ENCODE assay signal across 23 cellular contexts in the genomic region with DNA sequence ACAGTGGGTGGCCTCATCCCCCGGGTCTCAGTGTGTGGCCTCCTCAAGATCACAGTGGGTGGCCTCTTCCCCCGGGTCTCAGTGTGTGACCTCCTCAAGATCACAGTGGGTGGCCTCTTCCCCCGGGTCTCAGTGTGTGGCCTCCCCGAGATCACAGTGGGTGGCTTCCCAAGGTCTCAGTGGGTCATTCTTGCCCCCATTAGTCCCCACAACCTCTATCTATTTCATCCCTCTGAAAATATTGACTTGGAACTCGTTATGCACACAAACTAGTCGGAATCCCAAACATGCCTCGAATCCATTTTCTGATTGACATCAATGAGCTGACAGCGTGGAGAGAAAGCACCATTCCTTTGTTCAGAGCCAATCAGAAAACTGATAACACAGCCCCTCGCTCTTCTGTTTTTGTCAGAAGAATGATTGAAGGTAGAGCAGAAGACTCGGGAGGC. TPM values are rescaled to one million over a fixed set of nuclear protein-coding genes. Genes with fewer than 3 reads are reported as not detected.
"Had no signal": no experiment of that assay in that cellular context is flagged by ENCODE, and none has a peak within 500 bp of the region (broad histone marks: within the 10 kb centered on the region; RNA-seq: fewer than 3 reads in every experiment).

No MANE protein-coding gene starts in this region.

- H3K27ac Mint-ChIP-seq: activated CD4-positive, alpha-beta T cell treated with anti-CD3 and anti-CD28 coated beads, Interleukin-2, amount 10 ng/mL, durations not matched to agents 24 days and 14 days; activated CD8-positive, alpha-beta memory T cell treated with anti-CD3 and anti-CD28 coated beads, Interleukin-2, amount 10 ng/mL, durations not matched to agents 7 days and 5 days; activated CD8-positive, alpha-beta T cell treated with anti-CD3 and anti-CD28 coated beads for 36 hours; activated naive CD8-positive, alpha-beta T cell treated with anti-CD3 and anti-CD28 coated beads, Interleukin-2, amount 50 U/mL, for 24 hours; immature natural killer cell; naive thymus-derived CD8-positive, alpha-beta T cell had no signal

- H3K9me3 Mint-ChIP-seq: activated CD4-positive, alpha-beta T cell treated with anti-CD3 and anti-CD28 coated beads, Interleukin-2, amount 10 ng/mL, durations not matched to agents 24 days and 14 days; immature natural killer cell had no signal

- H3K27ac ChIP-seq: lower lobe of right lung, upper lobe of right lung had no signal

- H3K9me3 ChIP-seq: lower lobe of right lung, upper lobe of right lung had no signal

- H3K4me3 Mint-ChIP-seq: activated CD4-positive, alpha-beta T cell treated with anti-CD3 and anti-CD28 coated beads, Interleukin-2, amount 10 ng/mL, durations not matched to agents 24 days and 14 days; activated CD8-positive, alpha-beta memory T cell treated with anti-CD3 and anti-CD28 coated beads, Interleukin-2, amount 10 ng/mL, durations not matched to agents 7 days and 5 days; activated CD8-positive, alpha-beta T cell treated with anti-CD3 and anti-CD28 coated beads for 36 hours; activated naive CD8-positive, alpha-beta T cell treated with anti-CD3 and anti-CD28 coated beads, Interleukin-2, amount 50 U/mL, for 24 hours; immature natural killer cell; naive thymus-derived CD8-positive, alpha-beta T cell had no signal

- ATAC-seq: activated CD4-positive, CD25-positive, alpha-beta regulatory T cell treated with anti-CD3 and anti-CD28 coated beads, Interleukin-2, amount 50 U/mL, for 24 hours; activated CD8-positive, alpha-beta memory T cell treated with anti-CD3 and anti-CD28 coated beads, Interleukin-2, amount 10 ng/mL, durations not matched to agents 7 days and 5 days; activated CD8-positive, alpha-beta T cell treated with anti-CD3 and anti-CD28 coated beads for 36 hours; activated naive CD8-positive, alpha-beta T cell treated with anti-CD3 and anti-CD28 coated beads, Interleukin-2, amount 50 U/mL, for 24 hours; esophagus mucosa; left lobe of liver; lower lobe of right lung; naive thymus-derived CD8-positive, alpha-beta T cell; upper lobe of right lung had no signal

- H3K4me1 Mint-ChIP-seq: activated CD4-positive, alpha-beta T cell treated with anti-CD3 and anti-CD28 coated beads, Interleukin-2, amount 10 ng/mL, durations not matched to agents 24 days and 14 days; activated CD8-positive, alpha-beta memory T cell treated with anti-CD3 and anti-CD28 coated beads, Interleukin-2, amount 10 ng/mL, durations not matched to agents 7 days and 5 days had no signal

- H3K36me3 ChIP-seq: lower lobe of right lung, upper lobe of right lung had no signal

- H3K36me3 Mint-ChIP-seq: activated CD8-positive, alpha-beta memory T cell treated with anti-CD3 and anti-CD28 coated beads, Interleukin-2, amount 10 ng/mL, durations not matched to agents 7 days and 5 days; immature natural killer cell; naive thymus-derived CD8-positive, alpha-beta T cell had no signal

- H3K4me3 ChIP-seq: lower lobe of right lung, upper lobe of right lung had no signal

- DNase-seq: activated CD4-positive, alpha-beta T cell treated with anti-CD3 and anti-CD28 coated beads, Interleukin-2, amount 10 ng/mL, durations not matched to agents 24 days and 14 days; activated CD8-positive, alpha-beta memory T cell treated with anti-CD3 and anti-CD28 coated beads, Interleukin-2, amount 10 ng/mL, durations not matched to agents 7 days and 5 days; activated CD8-positive, alpha-beta T cell treated with anti-CD3 and anti-CD28 coated beads for 36 hours; activated effector memory CD4-positive, alpha-beta T cell treated with anti-CD3 and anti-CD28 coated beads, Interleukin-2, amount 50 U/mL, for 16 hours; activated naive CD4-positive, alpha-beta T cell treated with anti-CD3 and anti-CD28 coated beads, Interleukin-2, amount 50 U/mL, for 16 hours; activated naive CD8-positive, alpha-beta T cell treated with anti-CD3 and anti-CD28 coated beads, Interleukin-2, amount 50 U/mL, for 24 hours; activated T-cell treated with anti-CD3 and anti-CD28 coated beads for 4 hours; central memory CD4-positive, alpha-beta T cell; effector memory CD4-positive, alpha-beta T cell; foreskin melanocyte; immature natural killer cell; lower lobe of right lung; naive thymus-derived CD8-positive, alpha-beta T cell; nucleus accumbens; stimulated activated CD4-positive, alpha-beta T cell treated with anti-CD3 and anti-CD28 coated beads, Interleukin-2, amount 100 ng/mL, for 48 hours; stimulated activated CD8-positive, alpha-beta memory T cell treated with anti-CD3 and anti-CD28 coated beads, Interleukin-4, amount 100 ng/mL, for 48 hours; stimulated activated naive CD4-positive, alpha-beta T cell; upper lobe of right lung had no signal

- H3K27me3 ChIP-seq: upper lobe of right lung had no signal

RNA-seq across cellular contexts. Expression of a gene that starts 10.8 kb away (rescaled TPM):
- total RNA-seq: activated CD4-positive, alpha-beta T cell treated with anti-CD3 and anti-CD28 coated beads, Interleukin-2, amount 10 ng/mL, durations not matched to agents 24 days and 14 days; kidney epithelial cell; left lobe of liver; lower lobe of right lung; naive thymus-derived CD8-positive, alpha-beta T cell; upper lobe of right lung had no signal
- polyA plus RNA-seq: endothelial cell of umbilical vein; immature natural killer cell; naive thymus-derived CD8-positive, alpha-beta T cell had no signal
